ENCODE assay signal across 30 cellular contexts in genomic region chr20:316316-317068, GRCh38. TPM values are rescaled to one million over a fixed set of nuclear protein-coding genes. Genes with fewer than 3 reads are reported as not detected.
DNase-seq lines count a peak whose midpoint lies in the region; ATAC-seq, FAIRE-seq and TF ChIP-seq lines count a peak whose summit lies in the region.
"Had no signal": no experiment of that assay in that cellular context is flagged by ENCODE, and none has a peak within 500 bp of the region (broad histone marks: within the 10 kb centered on the region; RNA-seq: fewer than 3 reads in every experiment).

No MANE protein-coding gene starts in this region.

- peaks cover 11% of the 10 kb centered on the region for H3K36me3 Mint-ChIP-seq in astrocyte (ENCODE audit: low read depth, unreplicated experiment)
- H3K36me3 Mint-ChIP-seq in natural killer cell: no peaks in the 10 kb centered on the region
- H3K36me3 Mint-ChIP-seq: CD4-positive, alpha-beta memory T cell; stimulated activated effector memory CD8-positive, alpha-beta T cell treated with anti-CD3 and anti-CD28 coated beads, Interleukin-12 subunit alpha, Interleukin-12 subunit beta, amount 100 ng/mL, for 72 hours had no signal

- H3K4me1 Mint-ChIP-seq in astrocyte (ENCODE audit: low read depth, unreplicated experiment): no peaks in the 10 kb centered on the region
- H3K4me1 Mint-ChIP-seq in natural killer cell: peaks cover 0 to 5% of the 10 kb centered on the region in 2 donors
- H3K4me1 Mint-ChIP-seq: activated CD4-positive, alpha-beta T cell treated with anti-CD3 and anti-CD28 coated beads, Interleukin-2, amount 10 ng/mL, durations not matched to agents 24 days and 14 days; endodermal cell; stimulated activated effector memory CD8-positive, alpha-beta T cell treated with anti-CD3 and anti-CD28 coated beads, Interleukin-12 subunit alpha, Interleukin-12 subunit beta, amount 100 ng/mL, for 72 hours had no signal

- no peaks in the 10 kb centered on the region for H3K27me3 ChIP-seq in astrocyte (ENCODE audit: insufficient read depth, low read length)
- H3K27me3 ChIP-seq in keratinocyte (ENCODE audit: control insufficient read depth, extremely low read depth, insufficient read depth, low read length): no peaks in the 10 kb centered on the region
- H3K27me3 ChIP-seq: brain microvascular endothelial cell, colonic mucosa, heart right ventricle, suprapubic skin had no signal

- H3K36me3 ChIP-seq in astrocyte (ENCODE audit: insufficient read depth, low read length) (no peaks in the 10 kb centered on the region), keratinocyte (ENCODE audit: control insufficient read depth in 2 of 2, extremely low read depth in 1 of 2, insufficient read depth in 2 of 2, low read length in 2 of 2) (peaks cover 0 to 3% of the 10 kb centered on the region in 2 experiments)
- H3K36me3 ChIP-seq: brain microvascular endothelial cell, colonic mucosa, suprapubic skin had no signal

- FAIRE-seq in astrocyte (lab: Jason Lieb, UNC) (peak; percentile 29), keratinocyte (lab: Jason Lieb, UNC) (peak; percentile 70)
- FAIRE-seq: H54, small intestine had no signal

- no peak for ATAC-seq in natural killer cell
- ATAC-seq: activated T-cell treated with anti-CD3 and anti-CD28 coated beads, Interleukin-2, amount 50 U/mL, for 4 hours; heart right ventricle; left colon; stimulated activated effector memory CD8-positive, alpha-beta T cell treated with anti-CD3 and anti-CD28 coated beads, Interleukin-12 subunit alpha, Interleukin-12 subunit beta, amount 100 ng/mL, for 72 hours had no signal

- H3K9me1 ChIP-seq in keratinocyte (ENCODE audit: control insufficient read depth, extremely low read depth, insufficient read depth, low read length): peaks cover 4% of the 10 kb centered on the region

- H3K4me2 ChIP-seq in astrocyte (ENCODE audit: low read length): no peak overlapping the region
- H3K4me2 ChIP-seq in keratinocyte (ENCODE audit: control insufficient read depth, extremely low read depth, insufficient read depth, low read depth, low read length): no peak overlapping the region

- H3K27ac Mint-ChIP-seq in astrocyte (ENCODE audit: unreplicated experiment): no peak overlapping the region
- no peak overlapping the region for H3K27ac Mint-ChIP-seq in natural killer cell
- H3K27ac Mint-ChIP-seq: activated CD4-positive, alpha-beta T cell treated with anti-CD3 and anti-CD28 coated beads, Interleukin-2, amount 10 ng/mL, durations not matched to agents 24 days and 14 days; CD4-positive, alpha-beta memory T cell; endodermal cell; stimulated activated effector memory CD8-positive, alpha-beta T cell treated with anti-CD3 and anti-CD28 coated beads, Interleukin-12 subunit alpha, Interleukin-12 subunit beta, amount 100 ng/mL, for 72 hours had no signal

- H4K20me1 ChIP-seq in astrocyte (ENCODE audit: insufficient read depth, low read length) (no peaks in the 10 kb centered on the region), keratinocyte (ENCODE audit: control insufficient read depth, extremely low read depth, insufficient read depth, low read length) (peaks cover 2% of the 10 kb centered on the region)

- H3K9me3 Mint-ChIP-seq in astrocyte (ENCODE audit: unreplicated experiment): peaks cover 3% of the 10 kb centered on the region
- H3K9me3 Mint-ChIP-seq in natural killer cell: no peaks in the 10 kb centered on the region
- H3K9me3 Mint-ChIP-seq: activated CD4-positive, alpha-beta T cell treated with anti-CD3 and anti-CD28 coated beads, Interleukin-2, amount 10 ng/mL, durations not matched to agents 24 days and 14 days; activated T-cell treated with anti-CD3 and anti-CD28 coated beads, Interleukin-2, amount 50 U/mL, for 4 hours; CD4-positive, alpha-beta memory T cell; stimulated activated effector memory CD8-positive, alpha-beta T cell treated with anti-CD3 and anti-CD28 coated beads, Interleukin-12 subunit alpha, Interleukin-12 subunit beta, amount 100 ng/mL, for 72 hours had no signal

- H3K27me3 Mint-ChIP-seq in astrocyte (ENCODE audit: low read depth, unreplicated experiment) (no peaks in the 10 kb centered on the region), natural killer cell (ENCODE audit: low read depth in 2 of 2) (peaks cover 0 to 2% of the 10 kb centered on the region in 2 donors)

- H3K4me1 ChIP-seq in astrocyte (ENCODE audit: insufficient read depth, low read length): peaks cover 4% of the 10 kb centered on the region
- peaks cover 30% of the 10 kb centered on the region for H3K4me1 ChIP-seq in keratinocyte (ENCODE audit: control insufficient read depth, extremely low read depth, insufficient read depth, low read length)
- H3K4me1 ChIP-seq: colonic mucosa, heart right ventricle, suprapubic skin had no signal

- H3K9ac ChIP-seq in astrocyte (ENCODE audit: low read length) (no peak overlapping the region), keratinocyte (ENCODE audit: control insufficient read depth, extremely low read depth, insufficient read depth, low read length) (no peak overlapping the region)

- H3K9me3 ChIP-seq in astrocyte (ENCODE audit: insufficient read depth, low read depth, low read length) (no peaks in the 10 kb centered on the region), keratinocyte (ENCODE audit: control insufficient read depth, low read depth, low read length) (no peaks in the 10 kb centered on the region)
- H3K9me3 ChIP-seq: colonic mucosa, heart right ventricle, suprapubic skin had no signal

- H3K4me3 ChIP-seq in astrocyte (ENCODE audit: insufficient read depth, low read depth, low read length) (no peak overlapping the region), keratinocyte (ENCODE audit: control insufficient read depth in 2 of 3, extremely low read depth in 1 of 3, insufficient read depth in 2 of 3, low read depth in 1 of 3, low read length in 3 of 3) (no peak overlapping the region), coronary artery (no peak overlapping the region)
- H3K4me3 ChIP-seq: colonic mucosa, heart right ventricle, SK-N-MC, suprapubic skin had no signal

- H3K4me3 Mint-ChIP-seq in astrocyte (ENCODE audit: unreplicated experiment): no peak overlapping the region
- H3K4me3 Mint-ChIP-seq in natural killer cell: no peak overlapping the region
- H3K4me3 Mint-ChIP-seq: activated CD4-positive, alpha-beta T cell treated with anti-CD3 and anti-CD28 coated beads, Interleukin-2, amount 10 ng/mL, durations not matched to agents 24 days and 14 days; activated T-cell treated with anti-CD3 and anti-CD28 coated beads, Interleukin-2, amount 50 U/mL, for 4 hours; endodermal cell; stimulated activated effector memory CD8-positive, alpha-beta T cell treated with anti-CD3 and anti-CD28 coated beads, Interleukin-12 subunit alpha, Interleukin-12 subunit beta, amount 100 ng/mL, for 72 hours had no signal

- TF ChIP-seq CTCF in AG09319 (IDR thresholded peaks at IDR 0.05; ENCODE audit: low read depth, low read length) (no peak), astrocyte (IDR thresholded peaks at IDR 0.05; ENCODE audit: insufficient read depth, low read depth, low read length) (no peak), keratinocyte (optimal IDR thresholded peaks at IDR 0.05 in 1 of 3, IDR thresholded peaks at IDR 0.05 in 1 of 3, conservative IDR thresholded peaks at IDR 0.05 in 1 of 3; ENCODE audit: extremely low read depth in 1 of 3, insufficient read depth in 2 of 3, low read length in 3 of 3) (no peak), natural killer cell (IDR thresholded peaks at IDR 0.05) (no peak), coronary artery (IDR thresholded peaks at IDR 0.05) (no peak)

- dilution Hi-C loops in keratinocyte (cut with MboI; ENCODE audit: extremely low pct_ligation_motif_present, low sequenced_read_pairs): no loop called here

- intact Hi-C loops in natural killer cell (cut with micrococcal nuclease): no loop called here

- no peak overlapping the region for H2AFZ ChIP-seq in astrocyte (ENCODE audit: low read depth, low read length)
- H2AFZ ChIP-seq in keratinocyte (ENCODE audit: control insufficient read depth, low read length): no peak overlapping the region

- DNase-seq in AG09319 (ENCODE audit: extremely low read depth, low read depth) (peak; percentile 69), GM04504 (ENCODE audit: low read depth) (peak; percentile 62), astrocyte (ENCODE audit: low read depth) (peak; percentile 51), keratinocyte (ENCODE audit: low read depth, low spot score) (no peak), natural killer cell (no peak), coronary artery (ENCODE audit: low spot score) (no peak), NCI-H2196 treated with DMSO at 0.1 percent for 48 hours (lab: John Stamatoyannopoulos, UW; ENCODE audit: unreplicated experiment) (no peak)
- DNase-seq: activated CD4-positive, alpha-beta T cell treated with anti-CD3 and anti-CD28 coated beads, Interleukin-2, amount 10 ng/mL, durations not matched to agents 24 days and 14 days; activated T-cell treated with anti-CD3 and anti-CD28 coated beads, Interleukin-2, amount 50 U/mL, for 4 hours; brain microvascular endothelial cell; CD4-positive, alpha-beta memory T cell; colonic mucosa; DMS53; endodermal cell; GF-D8; heart right ventricle; left colon; mesendoderm; NCI-H1048; NCI-H1930; nucleus accumbens; small intestine; T-helper 2 cell had no signal

- H3K27ac ChIP-seq in astrocyte (ENCODE audit: low read depth, low read length) (no peak overlapping the region), keratinocyte (ENCODE audit: control insufficient read depth, insufficient read depth, low read length) (no peak overlapping the region), coronary artery (no peak overlapping the region)
- H3K27ac ChIP-seq: brain microvascular endothelial cell, colonic mucosa, heart right ventricle, SK-N-MC, suprapubic skin had no signal

- H3K79me2 ChIP-seq in astrocyte (ENCODE audit: insufficient read depth, low read length) (no peaks in the 10 kb centered on the region), keratinocyte (ENCODE audit: control insufficient read depth, insufficient read depth, low read length) (no peaks in the 10 kb centered on the region)

RNA-seq across cellular contexts. Expression of gene SOX12, which starts 8.9 kb away (rescaled TPM):
- total RNA-seq in astrocyte: 43.4 and 45.1 TPM in 2 replicates
- 1.4 to 3.5 TPM (median 1.9 TPM) in 3 replicates for polyA plus RNA-seq in keratinocyte
- polyA plus RNA-seq in keratinocyte (2011; ENCODE audit: low read depth): 0.54 TPM
- polyA plus RNA-seq in keratinocyte (2011; cell fraction: cytosol; rRNA removed): 1.7 and 3.5 TPM in 2 replicates
- 5.4 and 7.0 TPM in 2 replicates for polyA plus RNA-seq in keratinocyte (2011; cell fraction: nucleus; rRNA removed)
- polyA plus RNA-seq in keratinocyte (2012; ENCODE audit: low replicate concordance): 3.0 and 8.8 TPM in 2 replicates
- 1.2 to 4.6 TPM (median 1.3 TPM) in 3 replicates for polyA minus RNA-seq in keratinocyte
- polyA minus RNA-seq in keratinocyte (2011; cell fraction: cytosol; rRNA and poly(A)+ RNA removed): 4.6 TPM
- polyA minus RNA-seq in keratinocyte (2011; cell fraction: nucleus; rRNA and poly(A)+ RNA removed): 1.7 and 2.2 TPM in 2 replicates
- 1 to 10 TPM; 2.3 to 4.6 (median 2.9) TPM for total RNA-seq in natural killer cell

RNA-seq across cellular contexts. Expression of gene ZCCHC3, which starts 19.1 kb away (rescaled TPM):
- total RNA-seq in astrocyte (18.6 and 20.2 TPM in 2 replicates), natural killer cell (10 to 100 TPM; 19.2 to 24.0 (median 20.6) TPM)
- 4.9 to 6.8 TPM (median 5.7 TPM) in 3 replicates for polyA plus RNA-seq in keratinocyte
- polyA plus RNA-seq in keratinocyte (2011; ENCODE audit: low read depth): 1.8 TPM
- polyA plus RNA-seq in keratinocyte (2011; cell fraction: cytosol; rRNA removed): 3.5 and 4.4 TPM in 2 replicates
- 6.5 and 6.8 TPM in 2 replicates for polyA plus RNA-seq in keratinocyte (2011; cell fraction: nucleus; rRNA removed)
- 3.7 and 5.9 TPM in 2 replicates for polyA plus RNA-seq in keratinocyte (2012; ENCODE audit: low replicate concordance)
- 3.6 to 5.8 TPM (median 3.7 TPM) in 3 replicates for polyA minus RNA-seq in keratinocyte
- 8.1 TPM for polyA minus RNA-seq in keratinocyte (2011; cell fraction: cytosol; rRNA and poly(A)+ RNA removed)
- polyA minus RNA-seq in keratinocyte (2011; cell fraction: nucleus; rRNA and poly(A)+ RNA removed): 3.7 and 4.0 TPM in 2 replicates

RNA-seq across cellular contexts. Expression of gene C20orf96, which starts 25.9 kb away (rescaled TPM):
- total RNA-seq in astrocyte (10.1 and 10.7 TPM in 2 replicates), natural killer cell (1 to 10 TPM; 3.8 to 4.3 (median 4.1) TPM)
- 3.5 to 4.7 TPM (median 3.6 TPM) in 3 replicates for polyA plus RNA-seq in keratinocyte
- 1.1 TPM for polyA plus RNA-seq in keratinocyte (2011; ENCODE audit: low read depth)
- polyA plus RNA-seq in keratinocyte (2011; cell fraction: cytosol; rRNA removed): 2.5 and 2.6 TPM in 2 replicates
- 5.8 and 6.0 TPM in 2 replicates for polyA plus RNA-seq in keratinocyte (2011; cell fraction: nucleus; rRNA removed)
- 1.8 and 2.2 TPM in 2 replicates for polyA plus RNA-seq in keratinocyte (2012; ENCODE audit: low replicate concordance)
- polyA minus RNA-seq in keratinocyte: 0.89 to 2.6 TPM (median 0.96 TPM) in 3 replicates
- polyA minus RNA-seq in keratinocyte (2011; cell fraction: cytosol; rRNA and poly(A)+ RNA removed): 2.1 TPM
- 1.3 and 1.7 TPM in 2 replicates for polyA minus RNA-seq in keratinocyte (2011; cell fraction: nucleus; rRNA and poly(A)+ RNA removed)

RNA-seq across cellular contexts. Expression of gene NRSN2, which starts 30.4 kb away (rescaled TPM):
- total RNA-seq in astrocyte: 57.8 and 64.0 TPM in 2 replicates
- polyA plus RNA-seq in keratinocyte: 10.4 to 29.0 TPM (median 14.0 TPM) in 3 replicates
- polyA plus RNA-seq in keratinocyte (2011; ENCODE audit: low read depth): 2.3 TPM
- polyA plus RNA-seq in keratinocyte (2011; cell fraction: cytosol; rRNA removed): 12.5 and 32.8 TPM in 2 replicates
- 15.1 and 26.5 TPM in 2 replicates for polyA plus RNA-seq in keratinocyte (2011; cell fraction: nucleus; rRNA removed)
- 10.6 and 21.1 TPM in 2 replicates for polyA plus RNA-seq in keratinocyte (2012; ENCODE audit: low replicate concordance)
- polyA minus RNA-seq in keratinocyte: 8.4 to 20.7 TPM (median 11.2 TPM) in 3 replicates
- 18.6 TPM for polyA minus RNA-seq in keratinocyte (2011; cell fraction: cytosol; rRNA and poly(A)+ RNA removed)
- polyA minus RNA-seq in keratinocyte (2011; cell fraction: nucleus; rRNA and poly(A)+ RNA removed): 9.5 and 10.2 TPM in 2 replicates
- 1 to 10 TPM; 6.6 to 9.3 (median 8.4) TPM for total RNA-seq in natural killer cell

RNA-seq across cellular contexts. Expression of gene DEFB132, which starts 59.0 kb away (rescaled TPM):
- not detected in 2 replicates for total RNA-seq in astrocyte
- polyA plus RNA-seq in keratinocyte: not detected in 3 replicates
- not detected for polyA plus RNA-seq in keratinocyte (2011; ENCODE audit: low read depth)
- polyA plus RNA-seq in keratinocyte (2011; cell fraction: cytosol; rRNA removed): not detected in 2 replicates
- not detected in 2 replicates for polyA plus RNA-seq in keratinocyte (2011; cell fraction: nucleus; rRNA removed)
- not detected in 2 replicates for polyA plus RNA-seq in keratinocyte (2012; ENCODE audit: low replicate concordance)
- not detected in 3 replicates for polyA minus RNA-seq in keratinocyte
- polyA minus RNA-seq in keratinocyte (2011; cell fraction: cytosol; rRNA and poly(A)+ RNA removed): not detected
- not detected in 2 replicates for polyA minus RNA-seq in keratinocyte (2011; cell fraction: nucleus; rRNA and poly(A)+ RNA removed)
- total RNA-seq in natural killer cell: not detected
- total RNA-seq: activated CD4-positive, alpha-beta T cell treated with anti-CD3 and anti-CD28 coated beads, Interleukin-2, amount 10 ng/mL, durations not matched to agents 24 days and 14 days; activated T-cell treated with anti-CD3 and anti-CD28 coated beads, Interleukin-2, amount 50 U/mL, for 4 hours; CD4-positive, alpha-beta memory T cell; colonic mucosa; endodermal cell; left colon; LHCN-M2; pulmonary artery endothelial cell; urinary bladder had no signal
- polyA plus RNA-seq: CD4-positive, alpha-beta memory T cell; heart right ventricle had no signal

Comparison
In these comparisons a context has a peak if more than half of its experiments do, and no peak if none do; other contexts are left out.
1. DNase-seq: peak in AG09319 (single experiment), GM04504 (single experiment) and astrocyte (single experiment); none in keratinocyte (single experiment), natural killer cell (single experiment), coronary artery (single experiment) and NCI-H2196 treated with DMSO at 0.1 percent for 48 hours (single experiment).